8 cellular contexts compared by ENCODE assay signal in the genomic region with DNA sequence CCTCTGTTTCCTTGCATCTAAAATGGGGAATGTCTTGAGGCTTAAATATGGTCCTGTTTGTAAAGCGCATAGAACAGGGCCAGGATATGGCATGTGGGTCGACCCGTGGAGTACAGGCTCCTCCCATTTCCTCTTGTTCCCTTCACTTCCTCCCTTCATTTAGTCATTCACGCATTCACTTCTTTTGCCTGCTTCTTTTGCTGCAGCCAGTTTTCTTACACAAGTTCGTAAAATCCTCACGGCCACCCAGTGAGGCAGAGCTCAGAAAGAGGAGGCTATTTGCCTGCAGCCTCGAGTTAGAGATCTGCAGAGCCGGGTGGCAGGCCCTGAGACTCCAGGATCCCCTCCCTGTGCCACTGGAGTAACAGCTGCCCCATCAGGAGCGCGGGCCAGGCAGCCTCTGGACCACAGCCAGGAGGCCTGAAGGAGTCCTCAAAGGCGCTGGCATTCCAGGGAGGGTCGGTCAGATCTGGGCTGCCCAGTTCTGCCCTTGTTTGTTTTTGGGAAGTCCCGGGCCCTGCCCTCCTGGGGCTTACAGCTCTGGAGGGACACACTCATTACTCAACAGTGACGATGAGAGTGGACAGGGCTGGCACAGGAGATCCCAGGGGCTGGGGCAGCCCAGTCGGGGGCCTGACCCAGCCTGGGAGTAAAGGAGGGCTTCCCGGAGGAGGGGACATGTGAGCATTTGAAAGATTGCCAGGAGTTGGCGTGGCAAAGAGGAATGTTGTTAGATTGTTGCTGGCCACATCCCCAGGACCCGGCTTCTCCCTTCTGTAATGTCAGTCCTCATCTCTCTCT.
A peak's percentile ranks its signal among the peaks of the same experiment; 100 is the strongest.
DNase-seq lines count a peak whose midpoint lies in the region; ATAC-seq and TF ChIP-seq lines count a peak whose summit lies in the region.

No MANE protein-coding gene starts in this region.

- ATAC-seq in GM18502 (IDR thresholded peaks at IDR 0.05; ENCODE audit: poor library complexity, unreplicated experiment) (no peak), GM19463 (IDR thresholded peaks at IDR 0.05; ENCODE audit: unreplicated experiment) (no peak), HG03159 (IDR thresholded peaks at IDR 0.05; ENCODE audit: unreplicated experiment) (no peak)

- no peaks in the 10 kb centered on the region for H3K27me3 ChIP-seq in mucosa of rectum (ENCODE audit: control insufficient read depth in 2 of 2, insufficient read depth in 2 of 2, low read length in 2 of 2)

- no peaks in the 10 kb centered on the region for H3K9me3 ChIP-seq in mucosa of rectum (ENCODE audit: control insufficient read depth in 2 of 2, low read length in 2 of 2)

- no peak for DNase-seq in GM12864 (ENCODE audit: low read depth)
- DNase-seq in NCI-H446 treated with DMSO at 0.1 percent for 48 hours (lab: John Stamatoyannopoulos, UW) = peak; percentile 60
- peak; percentile 78 to 81 for DNase-seq in cardiac fibroblast (ENCODE audit: low read depth in 2 of 2)
- DNase-seq in 8988T = no peak

- peak overlapping the region; percentile 48 to 68 for H3K27ac ChIP-seq in mucosa of rectum (ENCODE audit: low read depth in 2 of 2, low read length in 2 of 2)

- H3K4me3 ChIP-seq in GM12864 (ENCODE audit: low read depth, low read length) (peak overlapping the region; percentile 26), cardiac fibroblast (replicated peaks in 1 of 2; ENCODE audit: low read depth in 2 of 2, low read length in 2 of 2) (no peak overlapping the region), mucosa of rectum (ENCODE audit: low read length in 2 of 2) (no peak overlapping the region)

- peaks cover 20 to 23% of the 10 kb centered on the region in 2 donors for H3K36me3 ChIP-seq in mucosa of rectum (ENCODE audit: control insufficient read depth in 2 of 2, insufficient read depth in 2 of 2, low read length in 2 of 2)

- H3K9ac ChIP-seq in mucosa of rectum (ENCODE audit: low read depth in 1 of 2, low read length in 2 of 2) = peak overlapping the region; percentile 19 to 65

- peaks cover 36 to 42% of the 10 kb centered on the region in 2 donors for H3K4me1 ChIP-seq in mucosa of rectum (ENCODE audit: control insufficient read depth in 2 of 2, insufficient read depth in 2 of 2, low read length in 2 of 2)

- no peak for TF ChIP-seq CTCF in GM12864 (IDR thresholded peaks at IDR 0.05; ENCODE audit: low read depth, low read length, missing control alignments)
- no peak for TF ChIP-seq CTCF in cardiac fibroblast (IDR thresholded peaks at IDR 0.05; ENCODE audit: low read depth, low read length)

Comparison
In these comparisons a context has a peak if more than half of its experiments do, and no peak if none do; other contexts are left out.
1. DNase-seq: peak in NCI-H446 treated with DMSO at 0.1 percent for 48 hours (single experiment) and cardiac fibroblast (2 of 2); none in GM12864 (single experiment) and 8988T (single experiment).